ENCODE assay signal across 33 cellular contexts in the genomic region with DNA sequence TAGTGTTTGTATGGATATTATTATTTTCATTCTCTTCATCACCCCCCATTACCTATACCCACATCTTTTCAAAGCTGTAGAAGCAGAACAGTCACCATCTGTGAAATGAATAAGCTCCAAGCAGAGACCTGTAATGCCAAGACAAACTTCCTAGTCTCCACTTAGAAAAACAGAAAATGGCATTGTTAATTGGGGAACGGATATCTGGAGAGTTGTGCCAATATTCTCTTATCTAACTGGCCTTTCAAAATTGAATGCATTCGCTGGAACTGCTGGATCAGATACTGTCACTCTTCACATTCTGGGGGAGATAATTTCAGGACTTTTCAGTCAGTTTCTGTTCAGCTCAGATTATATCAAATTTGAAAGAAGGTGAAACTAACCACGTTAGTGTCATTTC.
"Had no signal": no experiment of that assay in that cellular context is flagged by ENCODE, and none has a peak within 500 bp of the region (broad histone marks: within the 10 kb centered on the region; RNA-seq: fewer than 3 reads in every experiment).

No MANE protein-coding gene starts in this region.

- DNase-seq: activated CD4-positive, alpha-beta memory T cell treated with anti-CD3 and anti-CD28 coated beads for 36 hours; activated CD4-positive, alpha-beta T cell treated with anti-CD3 and anti-CD28 coated beads for 4 hours; activated CD4-positive, alpha-beta T cell treated with anti-CD3 and anti-CD28 coated beads, Interleukin-2, amount 50 U/mL, for 1 hour; activated CD4-positive, CD25-positive, alpha-beta regulatory T cell treated with anti-CD3 and anti-CD28 coated beads, Interleukin-2, amount 50 U/mL, for 72 hours; activated CD8-positive, alpha-beta memory T cell treated with anti-CD3 and anti-CD28 coated beads, Interleukin-2, amount 50 U/mL, for 4 hours; activated gamma-delta T cell treated with Interleukin-2 at 50 U/mL for 16 hours; activated naive CD4-positive, alpha-beta T cell treated with anti-CD3 and anti-CD28 coated beads for 36 hours; activated T-cell treated with anti-CD3 and anti-CD28 coated beads for 4 hours; activated T-cell treated with anti-CD3 and anti-CD28 coated beads, Interleukin-2, amount 50 U/mL, for 4 hours; adrenal gland; Karpas-422; KBM-7; NCI-H1048; NCI-H1105 treated with DMSO at 0.1 percent for 48 hours; NCI-H1436; NCI-H1694; NCI-H1930; NCI-H2081 treated with DMSO at 0.1 percent for 48 hours; NCI-H226; NCI-H446 treated with DMSO at 0.1 percent for 48 hours; NCI-H524; NCI-H69; PC-3; Peyer's patch; RPMI8226; SIG-M5; SW 1271; T-helper 1 cell; T-helper 2 cell; T-helper 9 cell had no signal

- H3K27me3 ChIP-seq: adrenal gland, Peyer's patch had no signal

- FAIRE-seq: astrocyte, bronchial epithelial cell had no signal

- H3K4me1 ChIP-seq: adrenal gland, Peyer's patch had no signal

- H3K4me3 ChIP-seq: adrenal gland, Peyer's patch had no signal

- H3K36me3 ChIP-seq: adrenal gland, Peyer's patch had no signal

- ATAC-seq: activated T-cell treated with anti-CD3 and anti-CD28 coated beads, Interleukin-2, amount 50 U/mL, for 4 hours; PC-3; WTC11 had no signal

- H3K27ac ChIP-seq: adrenal gland, Peyer's patch had no signal

- H3K9me3 ChIP-seq: adrenal gland, Peyer's patch had no signal
